In the genomic region with DNA sequence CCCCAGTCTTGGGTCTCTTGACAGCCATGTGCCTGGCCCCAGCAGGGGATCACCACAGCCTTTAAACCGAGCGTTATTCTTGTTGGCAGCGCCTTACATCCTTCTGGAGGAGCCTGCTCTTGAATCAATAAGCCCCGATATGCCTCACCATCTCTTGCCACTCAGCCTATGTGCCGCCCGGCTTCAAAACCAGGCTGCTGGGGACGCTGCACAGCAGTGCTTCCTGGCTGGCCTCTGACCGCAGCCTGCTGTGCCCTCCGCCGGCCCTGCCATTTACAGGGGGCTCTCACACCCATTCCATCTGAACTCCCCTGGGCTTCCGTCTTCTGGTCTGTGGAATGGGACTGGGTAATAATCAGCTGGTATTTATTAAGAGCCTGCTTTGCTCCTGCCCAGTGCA, we compare ENCODE assay signal across 12 cellular contexts.
DNase-seq lines count a peak whose midpoint lies in the region; ATAC-seq and TF ChIP-seq lines count a peak whose summit lies in the region.
"Had no signal": no experiment of that assay in that cellular context is flagged by ENCODE, and none has a peak within 500 bp of the region (broad histone marks: within the 10 kb centered on the region; RNA-seq: fewer than 3 reads in every experiment).

No MANE protein-coding gene starts in this region.

- no peaks in the 10 kb centered on the region for H3K27me3 Mint-ChIP-seq in T-helper 1 cell treated with Interleukin-12 subunit alpha and Interleukin-12 subunit beta and Interleukin-4 antibody, amounts not matched to agents 30 μg/mL and 1 μg/mL, for 36 hours (ENCODE audit: low read depth)
- H3K27me3 Mint-ChIP-seq in activated naive CD8-positive, alpha-beta T cell treated with anti-CD3 and anti-CD28 coated beads, Interleukin-2, amount 50 U/mL, for 24 hours = no peaks in the 10 kb centered on the region

- H3K36me3 Mint-ChIP-seq in T-helper 1 cell treated with Interleukin-12 subunit alpha and Interleukin-12 subunit beta and Interleukin-4 antibody, amounts not matched to agents 30 μg/mL and 1 μg/mL, for 36 hours (ENCODE audit: low read depth) = peaks cover 2% of the 10 kb centered on the region
- H3K36me3 Mint-ChIP-seq in activated naive CD8-positive, alpha-beta T cell treated with anti-CD3 and anti-CD28 coated beads, Interleukin-2, amount 50 U/mL, for 24 hours (ENCODE audit: low read depth) = peaks cover 6% of the 10 kb centered on the region
- H3K36me3 Mint-ChIP-seq in stimulated activated effector memory CD8-positive, alpha-beta T cell treated with anti-CD3 and anti-CD28 coated beads, Interleukin-12 subunit alpha, Interleukin-12 subunit beta, amount 100 ng/mL, for 72 hours = peaks cover 7% of the 10 kb centered on the region

- TF ChIP-seq CTCF in OCI-LY3 (IDR thresholded peaks at IDR 0.05; ENCODE audit: low read depth, low read length) = no peak

- H4K20me1 ChIP-seq in OCI-LY3 (ENCODE audit: insufficient read depth, low read length) = no peaks in the 10 kb centered on the region

- peak overlapping the region; percentile 86 for H3K4me3 Mint-ChIP-seq in T-helper 1 cell treated with Interleukin-12 subunit alpha and Interleukin-12 subunit beta and Interleukin-4 antibody, amounts not matched to agents 30 μg/mL and 1 μg/mL, for 36 hours
- H3K4me3 Mint-ChIP-seq in activated naive CD8-positive, alpha-beta T cell treated with anti-CD3 and anti-CD28 coated beads, Interleukin-2, amount 50 U/mL, for 24 hours = peak overlapping the region; percentile 70
- peak overlapping the region; percentile 87 for H3K4me3 Mint-ChIP-seq in stimulated activated effector memory CD8-positive, alpha-beta T cell treated with anti-CD3 and anti-CD28 coated beads, Interleukin-12 subunit alpha, Interleukin-12 subunit beta, amount 100 ng/mL, for 72 hours

- ATAC-seq in activated naive CD8-positive, alpha-beta T cell treated with anti-CD3 and anti-CD28 coated beads, Interleukin-2, amount 50 U/mL, for 24 hours = no peak
- no peak for ATAC-seq in stimulated activated effector memory CD8-positive, alpha-beta T cell treated with anti-CD3 and anti-CD28 coated beads, Interleukin-12 subunit alpha, Interleukin-12 subunit beta, amount 100 ng/mL, for 72 hours
- no peak for ATAC-seq in GM19455 (IDR thresholded peaks at IDR 0.05; ENCODE audit: unreplicated experiment)

- H3K4me3 ChIP-seq in OCI-LY3 (ENCODE audit: low read length) = peak overlapping the region; percentile 72

- H3K9ac ChIP-seq in OCI-LY3 (ENCODE audit: low read length) = peak overlapping the region; percentile 50
- H3K9ac ChIP-seq: KMS-11 had no signal

- H3K27me3 ChIP-seq in OCI-LY3 (ENCODE audit: low read depth, low read length) = peaks cover 14% of the 10 kb centered on the region; the same call in 1 of the 2 replicates

- no peak for DNase-seq in T-helper 1 cell
- DNase-seq in activated naive CD8-positive, alpha-beta T cell treated with anti-CD3 and anti-CD28 coated beads, Interleukin-2, amount 50 U/mL, for 24 hours = no peak
- DNase-seq in stimulated activated effector memory CD8-positive, alpha-beta T cell treated with anti-CD3 and anti-CD28 coated beads, Interleukin-12 subunit alpha, Interleukin-12 subunit beta, amount 100 ng/mL, for 72 hours (ENCODE audit: low spot score in 2 of 2) = no peak
- DNase-seq in RKO (ENCODE audit: low spot score) = no peak
- no peak for DNase-seq in stimulated activated CD4-positive, alpha-beta T cell treated with anti-CD3 and anti-CD28 coated beads, Interleukin-12 subunit alpha, Interleukin-12 subunit beta, amount 100 ng/mL, for 4 hours
- DNase-seq: GDM1, kidney glomerular epithelial cell, NCI-H1930 had no signal

- H3K9me3 ChIP-seq in OCI-LY3 (ENCODE audit: insufficient read depth, low read length) = no peaks in the 10 kb centered on the region

- no peaks in the 10 kb centered on the region for H3K9me3 Mint-ChIP-seq in T-helper 1 cell treated with Interleukin-12 subunit alpha and Interleukin-12 subunit beta and Interleukin-4 antibody, amounts not matched to agents 30 μg/mL and 1 μg/mL, for 36 hours
- H3K9me3 Mint-ChIP-seq in activated naive CD8-positive, alpha-beta T cell treated with anti-CD3 and anti-CD28 coated beads, Interleukin-2, amount 50 U/mL, for 24 hours = no peaks in the 10 kb centered on the region
- H3K9me3 Mint-ChIP-seq in stimulated activated effector memory CD8-positive, alpha-beta T cell treated with anti-CD3 and anti-CD28 coated beads, Interleukin-12 subunit alpha, Interleukin-12 subunit beta, amount 100 ng/mL, for 72 hours = no peaks in the 10 kb centered on the region

- H2AFZ ChIP-seq in OCI-LY3 (ENCODE audit: low read depth, low read length) = no peak overlapping the region

- H3K27ac Mint-ChIP-seq in T-helper 1 cell treated with Interleukin-12 subunit alpha and Interleukin-12 subunit beta and Interleukin-4 antibody, amounts not matched to agents 30 μg/mL and 1 μg/mL, for 36 hours = peak overlapping the region; percentile 94
- H3K27ac Mint-ChIP-seq in activated naive CD8-positive, alpha-beta T cell treated with anti-CD3 and anti-CD28 coated beads, Interleukin-2, amount 50 U/mL, for 24 hours = peak overlapping the region; percentile 68
- H3K27ac Mint-ChIP-seq in stimulated activated effector memory CD8-positive, alpha-beta T cell treated with anti-CD3 and anti-CD28 coated beads, Interleukin-12 subunit alpha, Interleukin-12 subunit beta, amount 100 ng/mL, for 72 hours = peak overlapping the region; percentile 97

- peaks cover 22% of the 10 kb centered on the region for H3K79me2 ChIP-seq in OCI-LY3 (ENCODE audit: low read length)

- peaks cover 27% of the 10 kb centered on the region for H3K4me1 Mint-ChIP-seq in T-helper 1 cell treated with Interleukin-12 subunit alpha and Interleukin-12 subunit beta and Interleukin-4 antibody, amounts not matched to agents 30 μg/mL and 1 μg/mL, for 36 hours (ENCODE audit: low read depth)
- peaks cover 41% of the 10 kb centered on the region for H3K4me1 Mint-ChIP-seq in activated naive CD8-positive, alpha-beta T cell treated with anti-CD3 and anti-CD28 coated beads, Interleukin-2, amount 50 U/mL, for 24 hours
- H3K4me1 Mint-ChIP-seq in stimulated activated effector memory CD8-positive, alpha-beta T cell treated with anti-CD3 and anti-CD28 coated beads, Interleukin-12 subunit alpha, Interleukin-12 subunit beta, amount 100 ng/mL, for 72 hours = peaks cover 39% of the 10 kb centered on the region

- peaks cover 34% of the 10 kb centered on the region for H3K4me1 ChIP-seq in OCI-LY3 (ENCODE audit: low read length)

- peak overlapping the region; percentile 76 for H3K4me2 ChIP-seq in OCI-LY3 (ENCODE audit: low read length)
- H3K4me2 ChIP-seq: KMS-11 had no signal

- H3K36me3 ChIP-seq in OCI-LY3 (replicated peaks; ENCODE audit: low read depth, low read length) = no peaks in the 10 kb centered on the region

- no peak overlapping the region for H3K27ac ChIP-seq in OCI-LY3 (ENCODE audit: low read length)
- H3K27ac ChIP-seq: KMS-11 had no signal
